18 cellular contexts compared by ENCODE assay signal in genomic region chr6:55668625-55669024, GRCh38.
DNase-seq lines count a peak whose midpoint lies in the region; ATAC-seq, FAIRE-seq and TF ChIP-seq lines count a peak whose summit lies in the region.
"Had no signal": no experiment of that assay in that cellular context is flagged by ENCODE, and none has a peak within 500 bp of the region (broad histone marks: within the 10 kb centered on the region; RNA-seq: fewer than 3 reads in every experiment).

No MANE protein-coding gene starts in this region.

- H3K36me3 Mint-ChIP-seq in activated CD4-positive, alpha-beta memory T cell treated with anti-CD3 and anti-CD28 coated beads for 36 hours, result no peaks in the 10 kb centered on the region
- H3K36me3 Mint-ChIP-seq: activated naive CD4-positive, alpha-beta T cell treated with anti-CD3 and anti-CD28 coated beads, Interleukin-2, amount 10 ng/mL, durations not matched to agents 7 days and 5 days; naive B cell had no signal

- H3K27me3 ChIP-seq in PC-9 (ENCODE audit: insufficient read depth, low read depth), result no peaks in the 10 kb centered on the region
- no peaks in the 10 kb centered on the region for H3K27me3 ChIP-seq in endothelial cell of umbilical vein (ENCODE audit: control insufficient read depth in 2 of 2, insufficient read depth in 2 of 2, low read length in 2 of 2)
- no peaks in the 10 kb centered on the region for H3K27me3 ChIP-seq in suprapubic skin

- CTCF ChIA-PET in PC-9 (lab: Charles Lee) (no interaction called here), endothelial cell of umbilical vein (lab: Charles Lee) (no interaction called here)
- CTCF ChIA-PET in activated CD4-positive, alpha-beta memory T cell treated with anti-CD3 and anti-CD28 coated beads for 36 hours (lab: Charles Lee), result no interaction called here

- no peaks in the 10 kb centered on the region for H3K79me2 ChIP-seq in PC-9 (ENCODE audit: low read depth)
- no peaks in the 10 kb centered on the region for H3K79me2 ChIP-seq in endothelial cell of umbilical vein (ENCODE audit: control insufficient read depth, insufficient read depth, low read length)

- dilution Hi-C loops in endothelial cell of umbilical vein (cut with MboI; ENCODE audit: extremely low pct_ligation_motif_present, low sequenced_read_pairs), result no loop called here

- no peaks in the 10 kb centered on the region for H3F3A ChIP-seq in PC-9 (ENCODE audit: insufficient read depth, low read depth)

- no peaks in the 10 kb centered on the region for H4K20me1 ChIP-seq in PC-9 (ENCODE audit: insufficient read depth)
- no peaks in the 10 kb centered on the region for H4K20me1 ChIP-seq in endothelial cell of umbilical vein (replicated peaks; ENCODE audit: control insufficient read depth, extremely low read depth, insufficient read depth, low read length)

- H3K27me3 Mint-ChIP-seq in activated CD4-positive, alpha-beta memory T cell treated with anti-CD3 and anti-CD28 coated beads for 36 hours, result no peaks in the 10 kb centered on the region
- H3K27me3 Mint-ChIP-seq: activated naive CD4-positive, alpha-beta T cell treated with anti-CD3 and anti-CD28 coated beads, Interleukin-2, amount 10 ng/mL, durations not matched to agents 7 days and 5 days; dendritic cell treated with granulocyte-macrophage colony-stimulating factor and Interleukin-4, amounts not matched to agents 40 ng/mL and 50 ng/mL, for 4 days; naive B cell had no signal

- no peak for DNase-seq in PC-9
- peak; percentile 18 for DNase-seq in endothelial cell of umbilical vein (ENCODE audit: low read depth, low spot score)
- DNase-seq in iris pigment epithelial cell (ENCODE audit: low read depth), result peak; percentile 60
- DNase-seq in suprapubic skin (ENCODE audit: low spot score in 2 of 2), result no peak
- DNase-seq in hypothalamus (lab: John Stamatoyannopoulos, UW), result no peak
- DNase-seq in DMS 273 treated with DMSO at 0.1 percent for 48 hours (lab: John Stamatoyannopoulos, UW), result no peak
- DNase-seq in activated CD4-positive, alpha-beta memory T cell treated with anti-CD3 and anti-CD28 coated beads for 36 hours, result no peak
- DNase-seq: activated naive CD4-positive, alpha-beta T cell treated with anti-CD3 and anti-CD28 coated beads, Interleukin-2, amount 10 ng/mL, durations not matched to agents 7 days and 5 days; C1 segment of cervical spinal cord; DND-41; H7; Kasumi-1; kidney; naive B cell; stimulated activated naive CD4-positive, alpha-beta T cell treated with Interleukin-2 at 50 U/mL for 16 hours had no signal

- TF ChIP-seq EP300 in suprapubic skin (IDR thresholded peaks at IDR 0.05), result no peak

- H3K36me3 ChIP-seq in PC-9 (ENCODE audit: low read depth), result no peaks in the 10 kb centered on the region
- no peaks in the 10 kb centered on the region for H3K36me3 ChIP-seq in endothelial cell of umbilical vein (ENCODE audit: control insufficient read depth in 2 of 2, extremely low read depth in 1 of 2, insufficient read depth in 2 of 2, low read length in 2 of 2)
- no peaks in the 10 kb centered on the region for H3K36me3 ChIP-seq in suprapubic skin

- no peak overlapping the region for H3K4me2 ChIP-seq in PC-9
- H3K4me2 ChIP-seq in endothelial cell of umbilical vein (ENCODE audit: insufficient read depth, low read length), result no peak overlapping the region

- POLR2A ChIA-PET in PC-9 (lab: Charles Lee; ENCODE audit: unreplicated experiment) (no interaction called here), endothelial cell of umbilical vein (lab: Charles Lee) (no interaction called here)
- POLR2A ChIA-PET in activated CD4-positive, alpha-beta memory T cell treated with anti-CD3 and anti-CD28 coated beads for 36 hours (lab: Charles Lee), result no interaction called here

- no peak overlapping the region for H3K4me3 Mint-ChIP-seq in activated CD4-positive, alpha-beta memory T cell treated with anti-CD3 and anti-CD28 coated beads for 36 hours
- H3K4me3 Mint-ChIP-seq: activated naive CD4-positive, alpha-beta T cell treated with anti-CD3 and anti-CD28 coated beads, Interleukin-2, amount 10 ng/mL, durations not matched to agents 7 days and 5 days; dendritic cell treated with granulocyte-macrophage colony-stimulating factor and Interleukin-4, amounts not matched to agents 40 ng/mL and 50 ng/mL, for 4 days had no signal

- no peak overlapping the region for H3K27ac Mint-ChIP-seq in activated CD4-positive, alpha-beta memory T cell treated with anti-CD3 and anti-CD28 coated beads for 36 hours
- H3K27ac Mint-ChIP-seq: activated naive CD4-positive, alpha-beta T cell treated with anti-CD3 and anti-CD28 coated beads, Interleukin-2, amount 10 ng/mL, durations not matched to agents 7 days and 5 days; dendritic cell treated with granulocyte-macrophage colony-stimulating factor and Interleukin-4, amounts not matched to agents 40 ng/mL and 50 ng/mL, for 4 days had no signal

- no peak for TF ChIP-seq CTCF in PC-9 (conservative IDR thresholded peaks at IDR 0.05)
- TF ChIP-seq CTCF in endothelial cell of umbilical vein (IDR thresholded peaks at IDR 0.05; ENCODE audit: extremely low read depth in 1 of 2, insufficient read depth in 1 of 2, low read depth in 1 of 2, low read length in 2 of 2), result no peak
- no peak for TF ChIP-seq CTCF in suprapubic skin (IDR thresholded peaks at IDR 0.05)

- H2AFZ ChIP-seq in PC-9 (peak overlapping the region; percentile 27; the same call in 1 of the 2 replicates), endothelial cell of umbilical vein (ENCODE audit: low read depth, low read length) (peak overlapping the region; percentile 79)

- FAIRE-seq in endothelial cell of umbilical vein (lab: Jason Lieb, UNC), result no peak
- FAIRE-seq: GM12891, kidney had no signal

- no peak overlapping the region for H3K9ac ChIP-seq in endothelial cell of umbilical vein (replicated peaks; ENCODE audit: extremely low read depth, insufficient read depth, low read length)

- H3K9me3 ChIP-seq in PC-9 (ENCODE audit: insufficient read depth, low read depth), result no peaks in the 10 kb centered on the region; the same call in 1 of the 2 replicates
- H3K9me3 ChIP-seq in endothelial cell of umbilical vein (replicated peaks; ENCODE audit: control insufficient read depth, insufficient read depth, low read length), result no peaks in the 10 kb centered on the region
- no peaks in the 10 kb centered on the region for H3K9me3 ChIP-seq in suprapubic skin

- peaks cover 9% of the 10 kb centered on the region; the same call in 1 of the 2 replicates for H3K4me1 ChIP-seq in PC-9 (replicated peaks; ENCODE audit: insufficient read depth)
- H3K4me1 ChIP-seq in endothelial cell of umbilical vein (ENCODE audit: control insufficient read depth, extremely low read depth, insufficient read depth, low read length), result no peaks in the 10 kb centered on the region
- peaks cover 3% of the 10 kb centered on the region for H3K4me1 ChIP-seq in suprapubic skin

- no peaks in the 10 kb centered on the region; the same call in 1 of the 2 replicates for H3K9me2 ChIP-seq in PC-9 (ENCODE audit: insufficient read depth)

- H3K27ac ChIP-seq in PC-9, result no peak overlapping the region
- no peak overlapping the region for H3K27ac ChIP-seq in endothelial cell of umbilical vein (ENCODE audit: insufficient read depth, low read depth, low read length)
- peak overlapping the region; percentile 16 for H3K27ac ChIP-seq in suprapubic skin

- TF ChIP-seq POLR2A in endothelial cell of umbilical vein (IDR thresholded peaks at IDR 0.05; ENCODE audit: low read depth, low read length), result no peak
- TF ChIP-seq POLR2A in suprapubic skin (IDR thresholded peaks at IDR 0.05), result no peak

- no peaks in the 10 kb centered on the region for H3K4me1 Mint-ChIP-seq in activated CD4-positive, alpha-beta memory T cell treated with anti-CD3 and anti-CD28 coated beads for 36 hours (ENCODE audit: low read depth)
- H3K4me1 Mint-ChIP-seq: activated naive CD4-positive, alpha-beta T cell treated with anti-CD3 and anti-CD28 coated beads, Interleukin-2, amount 10 ng/mL, durations not matched to agents 7 days and 5 days; naive B cell had no signal

- H3K9me1 ChIP-seq in endothelial cell of umbilical vein (replicated peaks; ENCODE audit: control insufficient read depth, extremely low read depth, insufficient read depth, low read length), result no peaks in the 10 kb centered on the region

- WGBS in suprapubic skin, result 41% methylated on average over 4 of the region's 4 CpGs

- H3K4me3 ChIP-seq in PC-9 (no peak overlapping the region), endothelial cell of umbilical vein (replicated peaks in 1 of 3; ENCODE audit: insufficient read depth in 1 of 3, low read depth in 1 of 3, low read length in 3 of 3) (no peak overlapping the region), suprapubic skin (no peak overlapping the region)

- intact Hi-C loops in PC-9 (cut with micrococcal nuclease; ENCODE audit: unreplicated experiment) (no loop called here), endothelial cell of umbilical vein (cut with micrococcal nuclease) (no loop called here)
- intact Hi-C loops in activated CD4-positive, alpha-beta memory T cell treated with anti-CD3 and anti-CD28 coated beads for 36 hours (cut with micrococcal nuclease), result no loop called here

- peaks cover 9% of the 10 kb centered on the region for H3K9me3 Mint-ChIP-seq in activated CD4-positive, alpha-beta memory T cell treated with anti-CD3 and anti-CD28 coated beads for 36 hours

- no peak for ATAC-seq in HG03159 (IDR thresholded peaks at IDR 0.05; ENCODE audit: unreplicated experiment)

- BruUV-seq in PC-9 (replicated peaks; lab: Mats Ljungman, UMichigan) (no TSS peak), endothelial cell of umbilical vein (replicated peaks; lab: Mats Ljungman, UMichigan) (no TSS peak)

TF ChIP-seq in endothelial cell of umbilical vein, 7 proteins besides CTCF, POLR2A, EP300 and RAD21:
- no peak for TF ChIP-seq JUN (IDR thresholded peaks at IDR 0.05; ENCODE audit: borderline replicate concordance, insufficient read depth, insufficient read length, low read depth)
- TF ChIP-seq EZH2 (IDR thresholded peaks at IDR 0.05; ENCODE audit: borderline replicate concordance, low read depth, low read length, severe bottlenecking), result no peak
- TF ChIP-seq FOS (IDR thresholded peaks at IDR 0.05; ENCODE audit: borderline replicate concordance, insufficient read depth, low read length), result no peak
- no peak for TF ChIP-seq MYC (IDR thresholded peaks at IDR 0.05; ENCODE audit: low read depth, low read length)
- TF ChIP-seq GATA2 (IDR thresholded peaks at IDR 0.05; ENCODE audit: insufficient read depth, insufficient read length, low read depth, low read length), result no peak
- TF ChIP-seq MAX (IDR thresholded peaks at IDR 0.05; ENCODE audit: insufficient read depth, insufficient read length), result no peak
- no peak for TF ChIP-seq POLR2AphosphoS5 (IDR thresholded peaks at IDR 0.05; ENCODE audit: insufficient read depth, low read depth, low read length)

Comparison
In these comparisons a context has a peak if more than half of its experiments do, and no peak if none do; other contexts are left out.
1. DNase-seq: peak in endothelial cell of umbilical vein (single experiment) and iris pigment epithelial cell (single experiment); none in PC-9 (0 of 2), suprapubic skin (0 of 2), hypothalamus (0 of 51), DMS 273 treated with DMSO at 0.1 percent for 48 hours (single experiment) and activated CD4-positive, alpha-beta memory T cell treated with anti-CD3 and anti-CD28 coated beads for 36 hours (single experiment).